In genomic region chr9:129676287-129676686, GRCh38 we compare ENCODE assay signal across 23 cellular contexts. TPM values are rescaled to one million over a fixed set of nuclear protein-coding genes. Genes with fewer than 3 reads are reported as not detected.
"Had no signal": no experiment of that assay in that cellular context is flagged by ENCODE, and none has a peak within 500 bp of the region (broad histone marks: within the 10 kb centered on the region; RNA-seq: fewer than 3 reads in every experiment).

No MANE protein-coding gene starts in this region.

- ATAC-seq: activated CD4-positive, CD25-positive, alpha-beta regulatory T cell treated with anti-CD3 and anti-CD28 coated beads, Interleukin-2, amount 50 U/mL, for 24 hours; lower lobe of right lung had no signal

- H3K36me3 Mint-ChIP-seq: activated naive CD8-positive, alpha-beta T cell treated with anti-CD3 and anti-CD28 coated beads, Interleukin-2, amount 10 ng/mL, durations not matched to agents 7 days and 5 days; mesothelial cell of epicardium had no signal

- DNase-seq: activated CD4-positive, alpha-beta T cell treated with anti-CD3 and anti-CD28 coated beads, Interleukin-2, amount 50 U/mL, for 1 hour; activated CD8-positive, alpha-beta memory T cell treated with anti-CD3 and anti-CD28 coated beads for 24 hours; activated naive CD8-positive, alpha-beta T cell treated with anti-CD3 and anti-CD28 coated beads, Interleukin-2, amount 10 ng/mL, durations not matched to agents 7 days and 5 days; dermis blood vessel endothelial cell; heart right ventricle; left colon; lower lobe of right lung; ovary; sigmoid colon; stimulated activated CD4-positive, alpha-beta T cell treated with anti-CD3 and anti-CD28 coated beads, Interleukin-12 subunit alpha, Interleukin-12 subunit beta, amount 100 ng/mL, for 4 hours; stimulated activated CD4-positive, alpha-beta T cell treated with anti-CD3 and anti-CD28 coated beads, Interleukin-2, amount 100 ng/mL, for 24 hours; stomach; SW 1271 had no signal

- H3K9me3 Mint-ChIP-seq: activated naive CD8-positive, alpha-beta T cell treated with anti-CD3 and anti-CD28 coated beads, Interleukin-2, amount 10 ng/mL, durations not matched to agents 7 days and 5 days; activated T-helper 1 cell treated with anti-CD3 and anti-CD28 coated beads, Interleukin-12 subunit alpha, Interleukin-12 subunit beta, Interleukin-2, Interleukin-4 antibody, amounts not matched to agents 30 ng/mL and 10 ng/mL and 1 ng/mL, durations not matched to agents 14 hours and 24 hours and 36 hours; mesothelial cell of epicardium; neural crest cell had no signal

- H3K4me1 ChIP-seq: gastrocnemius medialis, lower lobe of right lung had no signal

- H3K4me1 Mint-ChIP-seq: activated naive CD8-positive, alpha-beta T cell treated with anti-CD3 and anti-CD28 coated beads, Interleukin-2, amount 10 ng/mL, durations not matched to agents 7 days and 5 days had no signal

- H3K27ac Mint-ChIP-seq: activated naive CD8-positive, alpha-beta T cell treated with anti-CD3 and anti-CD28 coated beads, Interleukin-2, amount 10 ng/mL, durations not matched to agents 7 days and 5 days; activated T-helper 1 cell treated with anti-CD3 and anti-CD28 coated beads, Interleukin-12 subunit alpha, Interleukin-12 subunit beta, Interleukin-2, Interleukin-4 antibody, amounts not matched to agents 30 ng/mL and 10 ng/mL and 1 ng/mL, durations not matched to agents 14 hours and 24 hours and 36 hours; mesothelial cell of epicardium had no signal

- H3K36me3 ChIP-seq: ascending aorta, gastrocnemius medialis, heart right ventricle, lower lobe of right lung, ovary, sigmoid colon, stomach had no signal

- H3K9me3 ChIP-seq: ascending aorta, gastrocnemius medialis, heart right ventricle, lower lobe of right lung, ovary, sigmoid colon, stomach had no signal

- H3K4me3 Mint-ChIP-seq: activated naive CD8-positive, alpha-beta T cell treated with anti-CD3 and anti-CD28 coated beads, Interleukin-2, amount 10 ng/mL, durations not matched to agents 7 days and 5 days; activated T-helper 1 cell treated with anti-CD3 and anti-CD28 coated beads, Interleukin-12 subunit alpha, Interleukin-12 subunit beta, Interleukin-2, Interleukin-4 antibody, amounts not matched to agents 30 ng/mL and 10 ng/mL and 1 ng/mL, durations not matched to agents 14 hours and 24 hours and 36 hours; mesothelial cell of epicardium; neural crest cell had no signal

- H3K4me3 ChIP-seq: ascending aorta, gastrocnemius medialis, heart right ventricle, lower lobe of right lung, ovary, sigmoid colon, stomach had no signal

- H3K27ac ChIP-seq: epithelial cell of prostate, heart right ventricle, lower lobe of right lung, ovary, sigmoid colon, stomach had no signal

- H3K27me3 ChIP-seq: ascending aorta, ovary had no signal

RNA-seq across cellular contexts. Expression of gene PRRX2, which starts 10.8 kb away (rescaled TPM):
- total RNA-seq: activated naive CD8-positive, alpha-beta T cell treated with anti-CD3 and anti-CD28 coated beads, Interleukin-2, amount 10 ng/mL, durations not matched to agents 7 days and 5 days; bronchial epithelial cell; cerebellum; myocyte had no signal

RNA-seq across cellular contexts. Expression of gene C9orf50, which starts 55.4 kb away (rescaled TPM):
- total RNA-seq: activated naive CD8-positive, alpha-beta T cell treated with anti-CD3 and anti-CD28 coated beads, Interleukin-2, amount 10 ng/mL, durations not matched to agents 7 days and 5 days; activated T-helper 1 cell treated with anti-CD3 and anti-CD28 coated beads, Interleukin-12 subunit alpha, Interleukin-12 subunit beta, Interleukin-2, Interleukin-4 antibody, amounts not matched to agents 30 ng/mL and 10 ng/mL and 1 ng/mL, durations not matched to agents 14 hours and 24 hours and 36 hours; ascending aorta; bronchial epithelial cell; cerebellum; dermis blood vessel endothelial cell; gastrocnemius medialis; heart right ventricle; lower lobe of right lung; myocyte; stomach had no signal
- polyA plus RNA-seq: heart right ventricle had no signal
